13 cellular contexts compared by ENCODE assay signal in the genomic region with DNA sequence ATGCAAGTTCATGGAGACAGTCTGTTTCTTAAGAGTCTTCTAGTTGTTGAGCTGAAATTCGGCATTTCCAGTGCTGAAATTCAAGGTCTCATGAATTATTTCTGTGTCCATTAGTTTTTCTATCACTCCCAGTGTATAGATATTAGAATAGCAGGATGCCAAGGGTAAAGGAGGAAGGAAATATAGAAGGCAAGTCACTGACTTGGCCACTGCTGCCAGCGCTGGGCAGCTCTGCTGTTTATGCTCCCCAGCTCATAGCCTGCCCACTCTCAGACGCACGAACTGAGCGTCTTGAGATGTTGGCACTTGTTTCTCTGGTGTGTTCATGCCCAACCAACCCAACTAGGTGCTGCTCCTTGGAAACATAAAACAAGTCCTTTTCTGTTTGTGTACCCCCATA.
DNase-seq lines count a peak whose midpoint lies in the region; ATAC-seq, FAIRE-seq and TF ChIP-seq lines count a peak whose summit lies in the region.
"Had no signal": no experiment of that assay in that cellular context is flagged by ENCODE, and none has a peak within 500 bp of the region (broad histone marks: within the 10 kb centered on the region; RNA-seq: fewer than 3 reads in every experiment).

No MANE protein-coding gene starts in this region.

- no peaks in the 10 kb centered on the region for H3K9me3 ChIP-seq in BLaER1 treated with 17β-estradiol and CSF1 and Interleukin-3, amounts not matched to agents 10 nM and 100 nM (replicated peaks in 1 of 11)
- H3K9me3 ChIP-seq in mucosa of descending colon = no peaks in the 10 kb centered on the region
- H3K9me3 ChIP-seq in HepG2 (ENCODE audit: low read length) = no peaks in the 10 kb centered on the region
- H3K9me3 ChIP-seq: pancreas, SK-N-SH had no signal

- H3K27ac Mint-ChIP-seq in IgD-negative memory B cell (peak overlapping the region; percentile 83 to 97 (median 93)), naive B cell (peak overlapping the region in 5 of 6 donors; percentile 94 to 99 (median 98))
- H3K27ac Mint-ChIP-seq in activated naive CD8-positive, alpha-beta T cell treated with anti-CD3 and anti-CD28 coated beads for 36 hours = peak overlapping the region; percentile 79

- no peak for DNase-seq in activated naive CD8-positive, alpha-beta T cell treated with anti-CD3 and anti-CD28 coated beads for 36 hours
- DNase-seq in naive B cell (no peak), cerebellar nuclear complex (lab: John Stamatoyannopoulos, UW) (no peak), mucosa of descending colon (no peak), HepG2 (ENCODE audit: low spot score) (no peak)
- DNase-seq in stimulated activated CD4-positive, alpha-beta T cell treated with anti-CD3 and anti-CD28 coated beads, Interleukin-15, amount 100 ng/mL, for 24 hours = no peak
- DNase-seq: activated effector memory CD4-positive, alpha-beta T cell treated with Interleukin-2 at 50 U/mL for 16 hours; H9; NCI-H226; pancreas; SK-N-SH had no signal

- POLR2A ChIA-PET in HepG2 (lab: Yijun Ruan, JAX) = interaction anchor here (0.7 kb wide), 1 partner anchor 16 kb away, joined by 4 read pairs; no protein-coding TSS in a partner anchor

- no peak for FAIRE-seq in HepG2 (lab: Jason Lieb, UNC)
- FAIRE-seq: pancreas had no signal

- H3K4me1 ChIP-seq in BLaER1 treated with 17β-estradiol and CSF1 and Interleukin-3, amounts not matched to agents 10 nM and 100 nM = peaks cover 79 to 96% (median 84%) of the 10 kb centered on the region in 10 experiments
- H3K4me1 ChIP-seq in mucosa of descending colon (ENCODE audit: low read depth) (peaks cover 16% of the 10 kb centered on the region), HepG2 (ENCODE audit: insufficient read depth, low read length) (peaks cover 20% of the 10 kb centered on the region)

- peak overlapping the region in 8 of 10 experiments; percentile 8 to 53 (median 28); a peak in 8 of 20 replicates for H3K4me3 ChIP-seq in BLaER1 treated with 17β-estradiol and CSF1 and Interleukin-3, amounts not matched to agents 10 nM and 100 nM
- H3K4me3 ChIP-seq in mucosa of descending colon = no peak overlapping the region
- H3K4me3 ChIP-seq in HepG2 (replicated peaks in 1 of 3; ENCODE audit: insufficient read depth in 1 of 3, low read depth in 2 of 3, low read length in 3 of 3) = no peak overlapping the region
- H3K4me3 ChIP-seq: pancreas had no signal

- peaks cover 0 to 40% (median 4%) of the 10 kb centered on the region in 11 experiments; a peak in 7 of 22 replicates for H3K27me3 ChIP-seq in BLaER1 treated with 17β-estradiol and CSF1 and Interleukin-3, amounts not matched to agents 10 nM and 100 nM
- no peaks in the 10 kb centered on the region for H3K27me3 ChIP-seq in HepG2 (ENCODE audit: control insufficient read depth in 1 of 2, insufficient read depth in 2 of 2, low read length in 2 of 2)
- H3K27me3 ChIP-seq: pancreas had no signal

- intact Hi-C loops in mucosa of descending colon (cut with DNase I, micrococcal nuclease) = no loop called here
- intact Hi-C loops in HepG2 (cut with micrococcal nuclease; ENCODE audit: unreplicated experiment) = no loop called here

- peak overlapping the region in 10 of 11 experiments; percentile 0 to 63 (median 43); a peak in 13 of 22 replicates for H3K9ac ChIP-seq in BLaER1 treated with 17β-estradiol and CSF1 and Interleukin-3, amounts not matched to agents 10 nM and 100 nM
- no peak overlapping the region for H3K9ac ChIP-seq in HepG2 (ENCODE audit: insufficient read depth, low read depth, low read length)
- H3K9ac ChIP-seq: SK-N-SH had no signal

- H3K79me2 ChIP-seq in HepG2 (ENCODE audit: insufficient read depth, low read length) = peaks cover 12% of the 10 kb centered on the region

- no peak overlapping the region for H2AFZ ChIP-seq in HepG2 (ENCODE audit: low read length)

- TF ChIP-seq POLR2A in HepG2 (IDR thresholded peaks at IDR 0.05; ENCODE audit: insufficient read depth in 1 of 2, low read depth in 2 of 2, low read length in 2 of 2) = no peak

- CTCF ChIA-PET in HepG2 (lab: Yijun Ruan, JAX; ENCODE audit: low intra/inter-chr PET ratio, low total read pairs) = no interaction called here

- H3K9me3 Mint-ChIP-seq in IgD-negative memory B cell = no peaks in the 10 kb centered on the region
- peaks cover 5% of the 10 kb centered on the region for H3K9me3 Mint-ChIP-seq in activated naive CD8-positive, alpha-beta T cell treated with anti-CD3 and anti-CD28 coated beads for 36 hours
- H3K9me3 Mint-ChIP-seq in naive B cell = no peaks in the 10 kb centered on the region
- H3K9me3 Mint-ChIP-seq: H9 had no signal

- WGBS in HepG2 (ENCODE audit: low lambda C conversion rate) = 97% methylated on average over 5 of the region's 5 CpGs

- peaks cover 50 to 73% (median 51%) of the 10 kb centered on the region in 3 donors for H3K4me1 Mint-ChIP-seq in IgD-negative memory B cell
- H3K4me1 Mint-ChIP-seq in activated naive CD8-positive, alpha-beta T cell treated with anti-CD3 and anti-CD28 coated beads for 36 hours = peaks cover 63% of the 10 kb centered on the region
- peaks cover 72 to 88% (median 81%) of the 10 kb centered on the region in 3 donors for H3K4me1 Mint-ChIP-seq in naive B cell

- H3K27me3 Mint-ChIP-seq in IgD-negative memory B cell (no peaks in the 10 kb centered on the region), naive B cell (no peaks in the 10 kb centered on the region)
- H3K27me3 Mint-ChIP-seq in activated naive CD8-positive, alpha-beta T cell treated with anti-CD3 and anti-CD28 coated beads for 36 hours = no peaks in the 10 kb centered on the region

- H4K20me1 ChIP-seq in BLaER1 treated with 17β-estradiol and CSF1 and Interleukin-3, amounts not matched to agents 10 nM and 100 nM = peaks cover 71 to 98% (median 96%) of the 10 kb centered on the region in 11 experiments
- peaks cover 30% of the 10 kb centered on the region for H4K20me1 ChIP-seq in HepG2 (ENCODE audit: insufficient read depth, low read length)

- H3K36me3 ChIP-seq in BLaER1 treated with 17β-estradiol and CSF1 and Interleukin-3, amounts not matched to agents 10 nM and 100 nM = peaks cover 0 to 8% (median 0%) of the 10 kb centered on the region in 11 experiments; a peak in 6 of 22 replicates
- no peaks in the 10 kb centered on the region for H3K36me3 ChIP-seq in mucosa of descending colon (ENCODE audit: low read depth)
- peaks cover 12% of the 10 kb centered on the region in 2 experiments for H3K36me3 ChIP-seq in HepG2 (replicated peaks in 1 of 2; ENCODE audit: control insufficient read depth in 1 of 2, insufficient read depth in 2 of 2, low read length in 2 of 2)
- H3K36me3 ChIP-seq: pancreas had no signal

- peak overlapping the region; percentile 77 to 91 (median 85) for H3K4me2 ChIP-seq in BLaER1 treated with 17β-estradiol and CSF1 and Interleukin-3, amounts not matched to agents 10 nM and 100 nM
- no peak overlapping the region for H3K4me2 ChIP-seq in HepG2 (ENCODE audit: low read depth, low read length)
- H3K4me2 ChIP-seq: SK-N-SH had no signal

- TF ChIP-seq RAD21 in HepG2 (CRISPR knock-in tag; IDR thresholded peaks at IDR 0.05) = no peak

- H3K27ac ChIP-seq in BLaER1 treated with 17β-estradiol and CSF1 and Interleukin-3, amounts not matched to agents 10 nM and 100 nM = peak overlapping the region in 10 of 11 experiments; percentile 23 to 75 (median 58); a peak in 19 of 22 replicates
- no peak overlapping the region for H3K27ac ChIP-seq in HepG2 (ENCODE audit: extremely low read length, insufficient read depth, low read length)

- TF ChIP-seq EP300 in HepG2 (IDR thresholded peaks at IDR 0.05; ENCODE audit: low read depth in 2 of 2, low read length in 2 of 2) (no peak), HepG2 (CRISPR knock-in tag; IDR thresholded peaks at IDR 0.05; ENCODE audit: borderline replicate concordance) (no peak)

- H3K4me3 Mint-ChIP-seq in IgD-negative memory B cell (peak overlapping the region; percentile 47 to 79 (median 70)), naive B cell (peak overlapping the region; percentile 58 to 85 (median 74))
- H3K4me3 Mint-ChIP-seq in activated naive CD8-positive, alpha-beta T cell treated with anti-CD3 and anti-CD28 coated beads for 36 hours = no peak overlapping the region
- H3K4me3 Mint-ChIP-seq: H9 had no signal

- ATAC-seq in naive B cell (ENCODE audit: low read depth in 2 of 2) (no peak), mucosa of descending colon (no peak), HepG2 (no peak)
- ATAC-seq: pancreas had no signal

- H3K36me3 Mint-ChIP-seq in IgD-negative memory B cell = no peaks in the 10 kb centered on the region
- H3K36me3 Mint-ChIP-seq in activated naive CD8-positive, alpha-beta T cell treated with anti-CD3 and anti-CD28 coated beads for 36 hours = peaks cover 24% of the 10 kb centered on the region
- no peaks in the 10 kb centered on the region for H3K36me3 Mint-ChIP-seq in naive B cell

- in situ Hi-C loops in HepG2 (cut with HindIII; ENCODE audit: extremely low pct_ligation_motif_present, low pct_unique_long_range_greater_than_20kb) = no loop called here

- TF ChIP-seq CTCF in mucosa of descending colon (IDR thresholded peaks at IDR 0.05) (no peak), HepG2 (CRISPR knock-in tag; IDR thresholded peaks at IDR 0.05) (no peak)

- no TSS peak for BruUV-seq in HepG2 (replicated peaks; lab: Mats Ljungman, UMichigan)

TF ChIP-seq in HepG2, 621 proteins besides CTCF, POLR2A, EP300 and RAD21:
- no peak for TF ChIP-seq ZSCAN29 (CRISPR knock-in tag; conservative IDR thresholded peaks at IDR 0.05)
- no peak for TF ChIP-seq ZNF772 (CRISPR knock-in tag; IDR thresholded peaks at IDR 0.05)
- TF ChIP-seq, protein P1, sequence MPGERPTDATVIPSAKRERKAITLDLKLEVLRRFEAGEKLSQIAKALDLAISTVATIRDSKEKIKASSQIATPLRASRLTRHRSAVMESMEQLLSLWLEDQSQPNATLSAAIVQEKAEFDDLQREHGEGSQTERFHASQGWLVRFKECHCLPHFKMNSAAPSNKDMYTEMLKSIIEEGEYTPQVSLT (CRISPR knock-in tag; IDR thresholded peaks at IDR 0.05; ENCODE audit: borderline replicate concordance, low read depth) = no peak

Comparison
In these comparisons a context has a peak if more than half of its experiments do, and no peak if none do; other contexts are left out.
1. H3K4me3 ChIP-seq: peak in BLaER1 treated with 17β-estradiol and CSF1 and Interleukin-3, amounts not matched to agents 10 nM and 100 nM (8 of 10); none in mucosa of descending colon (single experiment) and HepG2 (0 of 3).
2. Peak in every context shown above with its lines, with median percentiles within 50 percentile points of each other: H3K27ac Mint-ChIP-seq.